In genomic region chrX:56963377-56963776, GRCh38 we compare ENCODE assay signal across 15 cellular contexts. TPM values are rescaled to one million over a fixed set of nuclear protein-coding genes. Genes with fewer than 3 reads are reported as not detected.
DNase-seq lines count a peak whose midpoint lies in the region; ATAC-seq, FAIRE-seq and TF ChIP-seq lines count a peak whose summit lies in the region.
"Had no signal": no experiment of that assay in that cellular context is flagged by ENCODE, and none has a peak within 500 bp of the region (broad histone marks: within the 10 kb centered on the region; RNA-seq: fewer than 3 reads in every experiment).

No MANE protein-coding gene starts in this region.

- 47 to 52% (median 51%) methylated on average over 1 of the region's 1 CpG for WGBS in ovary, 3 donors

- H3K36me3 ChIP-seq in ovary: no peaks in the 10 kb centered on the region
- H3K36me3 ChIP-seq: BLaER1 treated with 17β-estradiol and CSF1 and Interleukin-3, amounts not matched to agents 10 nM and 100 nM had no signal

- TF ChIP-seq EP300 in ovary (IDR thresholded peaks at IDR 0.05): no peak

- no peaks in the 10 kb centered on the region for H3K4me1 ChIP-seq in ovary (ENCODE audit: insufficient read depth)
- H3K4me1 ChIP-seq: BLaER1 treated with 17β-estradiol and CSF1 and Interleukin-3, amounts not matched to agents 10 nM and 100 nM; Caco-2 had no signal

- no peaks in the 10 kb centered on the region for H3K9me3 Mint-ChIP-seq in activated CD8-positive, alpha-beta T cell treated with anti-CD3 and anti-CD28 coated beads, Interleukin-2, amount 10 ng/mL, durations not matched to agents 7 days and 5 days (ENCODE audit: insufficient read depth)
- H3K9me3 Mint-ChIP-seq in activated CD8-positive, alpha-beta T cell treated with anti-CD3 and anti-CD28 coated beads for 36 hours: no peaks in the 10 kb centered on the region
- no peaks in the 10 kb centered on the region for H3K9me3 Mint-ChIP-seq in stimulated activated naive CD8-positive, alpha-beta T cell treated with anti-CD3 and anti-CD28 coated beads, Interleukin-15, amount 100 ng/mL, for 72 hours

- H3K4me1 Mint-ChIP-seq in activated CD8-positive, alpha-beta T cell treated with anti-CD3 and anti-CD28 coated beads, Interleukin-2, amount 10 ng/mL, durations not matched to agents 7 days and 5 days (ENCODE audit: low read depth): peaks cover 4% of the 10 kb centered on the region
- H3K4me1 Mint-ChIP-seq in activated CD8-positive, alpha-beta T cell treated with anti-CD3 and anti-CD28 coated beads for 36 hours (ENCODE audit: low read depth): peaks cover 5% of the 10 kb centered on the region
- peaks cover 10% of the 10 kb centered on the region for H3K4me1 Mint-ChIP-seq in stimulated activated naive CD8-positive, alpha-beta T cell treated with anti-CD3 and anti-CD28 coated beads, Interleukin-15, amount 100 ng/mL, for 72 hours

- H3K9me3 ChIP-seq in ovary: no peaks in the 10 kb centered on the region
- H3K9me3 ChIP-seq: Caco-2 had no signal

- peak; percentile 23 for DNase-seq in activated CD8-positive, alpha-beta T cell treated with anti-CD3 and anti-CD28 coated beads, Interleukin-2, amount 10 ng/mL, durations not matched to agents 7 days and 5 days
- DNase-seq in activated CD8-positive, alpha-beta T cell treated with anti-CD3 and anti-CD28 coated beads for 36 hours: no peak
- DNase-seq in Jurkat, Clone E6-1 (ENCODE audit: low read depth, low spot score): peak; percentile 30
- no peak for DNase-seq in ovary
- no peak for DNase-seq in stimulated activated naive CD8-positive, alpha-beta T cell treated with anti-CD3 and anti-CD28 coated beads, Interleukin-15, amount 100 ng/mL, for 72 hours
- DNase-seq: ACHN, Caco-2, DND-41, GDM1 had no signal

- peak; percentile 73 for FAIRE-seq in colon (lab: Jason Lieb, UNC)
- FAIRE-seq: GM19239 had no signal

- H3K27ac Mint-ChIP-seq in activated CD8-positive, alpha-beta T cell treated with anti-CD3 and anti-CD28 coated beads, Interleukin-2, amount 10 ng/mL, durations not matched to agents 7 days and 5 days: no peak overlapping the region
- H3K27ac Mint-ChIP-seq in activated CD8-positive, alpha-beta T cell treated with anti-CD3 and anti-CD28 coated beads for 36 hours: no peak overlapping the region
- H3K27ac Mint-ChIP-seq in stimulated activated naive CD8-positive, alpha-beta T cell treated with anti-CD3 and anti-CD28 coated beads, Interleukin-15, amount 100 ng/mL, for 72 hours: peak overlapping the region in 1 of 2 donors; percentile 59
- H3K27ac Mint-ChIP-seq: CD4-positive, CD25-positive, alpha-beta regulatory T cell had no signal

- intact Hi-C loops in activated CD8-positive, alpha-beta T cell treated with anti-CD3 and anti-CD28 coated beads for 36 hours (cut with micrococcal nuclease): no loop called here
- intact Hi-C loops in ovary (cut with DNase I): no loop called here

- no peaks in the 10 kb centered on the region for H3K27me3 ChIP-seq in ovary

- H3K27me3 Mint-ChIP-seq in activated CD8-positive, alpha-beta T cell treated with anti-CD3 and anti-CD28 coated beads, Interleukin-2, amount 10 ng/mL, durations not matched to agents 7 days and 5 days (ENCODE audit: low read depth): no peaks in the 10 kb centered on the region
- no peaks in the 10 kb centered on the region for H3K27me3 Mint-ChIP-seq in activated CD8-positive, alpha-beta T cell treated with anti-CD3 and anti-CD28 coated beads for 36 hours
- H3K27me3 Mint-ChIP-seq in stimulated activated naive CD8-positive, alpha-beta T cell treated with anti-CD3 and anti-CD28 coated beads, Interleukin-15, amount 100 ng/mL, for 72 hours: no peaks in the 10 kb centered on the region
- H3K27me3 Mint-ChIP-seq: CD4-positive, CD25-positive, alpha-beta regulatory T cell had no signal

- POLR2A ChIA-PET in activated CD8-positive, alpha-beta T cell treated with anti-CD3 and anti-CD28 coated beads, Interleukin-2, amount 10 ng/mL, durations not matched to agents 7 days and 5 days (lab: Charles Lee): no interaction called here
- POLR2A ChIA-PET in activated CD8-positive, alpha-beta T cell treated with anti-CD3 and anti-CD28 coated beads for 36 hours (lab: Charles Lee): no interaction called here

- ATAC-seq in activated CD8-positive, alpha-beta T cell treated with anti-CD3 and anti-CD28 coated beads, Interleukin-2, amount 10 ng/mL, durations not matched to agents 7 days and 5 days: no peak
- ATAC-seq in activated CD8-positive, alpha-beta T cell treated with anti-CD3 and anti-CD28 coated beads for 36 hours: no peak
- no peak for ATAC-seq in GM21737 (IDR thresholded peaks at IDR 0.05; ENCODE audit: unreplicated experiment)
- no peak for ATAC-seq in stimulated activated naive CD8-positive, alpha-beta T cell treated with anti-CD3 and anti-CD28 coated beads, Interleukin-15, amount 100 ng/mL, for 72 hours
- ATAC-seq: HCT116 had no signal

- H3K4me3 Mint-ChIP-seq in activated CD8-positive, alpha-beta T cell treated with anti-CD3 and anti-CD28 coated beads, Interleukin-2, amount 10 ng/mL, durations not matched to agents 7 days and 5 days: no peak overlapping the region
- no peak overlapping the region for H3K4me3 Mint-ChIP-seq in activated CD8-positive, alpha-beta T cell treated with anti-CD3 and anti-CD28 coated beads for 36 hours
- no peak overlapping the region for H3K4me3 Mint-ChIP-seq in stimulated activated naive CD8-positive, alpha-beta T cell treated with anti-CD3 and anti-CD28 coated beads, Interleukin-15, amount 100 ng/mL, for 72 hours
- H3K4me3 Mint-ChIP-seq: CD4-positive, CD25-positive, alpha-beta regulatory T cell had no signal

- no peak overlapping the region for H3K27ac ChIP-seq in ovary
- H3K27ac ChIP-seq: BLaER1 treated with 17β-estradiol and CSF1 and Interleukin-3, amounts not matched to agents 10 nM and 100 nM had no signal

- CTCF ChIA-PET in activated CD8-positive, alpha-beta T cell treated with anti-CD3 and anti-CD28 coated beads, Interleukin-2, amount 10 ng/mL, durations not matched to agents 7 days and 5 days (lab: Charles Lee): no interaction called here
- CTCF ChIA-PET in activated CD8-positive, alpha-beta T cell treated with anti-CD3 and anti-CD28 coated beads for 36 hours (lab: Charles Lee): no interaction called here

- TF ChIP-seq CTCF in activated CD8-positive, alpha-beta T cell treated with anti-CD3 and anti-CD28 coated beads for 36 hours (IDR thresholded peaks at IDR 0.05): no peak
- TF ChIP-seq CTCF in ovary (IDR thresholded peaks at IDR 0.05): no peak

- no peak overlapping the region for H3K4me3 ChIP-seq in Jurkat, Clone E6-1 (ENCODE audit: low read length)
- H3K4me3 ChIP-seq in ovary: no peak overlapping the region
- H3K4me3 ChIP-seq: BLaER1 treated with 17β-estradiol and CSF1 and Interleukin-3, amounts not matched to agents 10 nM and 100 nM had no signal

- TF ChIP-seq POLR2A in ovary (IDR thresholded peaks at IDR 0.05): no peak

- H3K36me3 Mint-ChIP-seq in activated CD8-positive, alpha-beta T cell treated with anti-CD3 and anti-CD28 coated beads, Interleukin-2, amount 10 ng/mL, durations not matched to agents 7 days and 5 days (ENCODE audit: low read depth): peaks cover 6% of the 10 kb centered on the region
- H3K36me3 Mint-ChIP-seq in activated CD8-positive, alpha-beta T cell treated with anti-CD3 and anti-CD28 coated beads for 36 hours (ENCODE audit: low read depth): peaks cover 2% of the 10 kb centered on the region
- H3K36me3 Mint-ChIP-seq: CD4-positive, CD25-positive, alpha-beta regulatory T cell had no signal

RNA-seq across cellular contexts. Expression of gene SPIN3, which starts 32.0 kb away (rescaled TPM):
- total RNA-seq in activated CD8-positive, alpha-beta T cell treated with anti-CD3 and anti-CD28 coated beads, Interleukin-2, amount 10 ng/mL, durations not matched to agents 7 days and 5 days: 1 to 10 TPM; 5.9 to 7.2 TPM
- 1 to 10 TPM; 4.6 to 4.7 TPM for total RNA-seq in activated CD8-positive, alpha-beta T cell treated with anti-CD3 and anti-CD28 coated beads for 36 hours
- polyA plus RNA-seq in Jurkat, Clone E6-1 (2012; ENCODE audit: insufficient read depth, insufficient read length): not detected
- total RNA-seq in ovary: 10 to 100 TPM in 5 of 7 donors, 1 to 10 TPM in 2; 9.1 to 18.7 (median 14.9) TPM
- polyA plus RNA-seq in ovary: 10 to 100 TPM in 1 of 2 donors, 1 to 10 TPM in 1; 8.4 to 11.9 TPM

Comparison
In these comparisons a context has a peak if more than half of its experiments do, and no peak if none do; other contexts are left out.
1. DNase-seq: peak in activated CD8-positive, alpha-beta T cell treated with anti-CD3 and anti-CD28 coated beads, Interleukin-2, amount 10 ng/mL, durations not matched to agents 7 days and 5 days (single experiment) and Jurkat, Clone E6-1 (single experiment); none in activated CD8-positive, alpha-beta T cell treated with anti-CD3 and anti-CD28 coated beads for 36 hours (single experiment), ovary (0 of 5) and stimulated activated naive CD8-positive, alpha-beta T cell treated with anti-CD3 and anti-CD28 coated beads, Interleukin-15, amount 100 ng/mL, for 72 hours (0 of 2).